In the genomic region with DNA sequence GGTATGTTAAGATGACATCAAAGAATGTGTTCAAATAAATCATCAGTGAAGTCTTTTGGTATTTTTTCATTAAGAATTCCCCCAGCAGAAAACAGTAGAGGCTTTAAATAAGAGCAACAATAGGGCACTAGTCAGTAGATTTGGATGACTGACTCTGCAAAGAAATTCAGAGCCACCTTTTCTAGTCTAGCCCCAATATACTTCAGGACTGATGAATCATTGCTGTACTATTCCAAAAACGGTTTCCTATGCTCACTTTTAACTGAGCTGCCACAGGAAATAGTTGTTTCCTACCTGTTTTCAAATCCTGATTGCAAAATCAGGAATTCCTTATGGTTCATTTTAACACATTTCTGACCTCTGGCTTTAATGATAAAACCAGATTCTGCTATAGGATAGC, we compare ENCODE assay signal across 1 cellular context.
TF ChIP-seq lines count a peak whose summit lies in the region.

No MANE protein-coding gene starts in this region.

TF ChIP-seq in SK-N-SH treated with all-trans-retinoic acid at 6 μM for 48 hours, 23 proteins besides CTCF, POLR2A, EP300 and RAD21 (continued from another document):
- TF ChIP-seq, protein P1, sequence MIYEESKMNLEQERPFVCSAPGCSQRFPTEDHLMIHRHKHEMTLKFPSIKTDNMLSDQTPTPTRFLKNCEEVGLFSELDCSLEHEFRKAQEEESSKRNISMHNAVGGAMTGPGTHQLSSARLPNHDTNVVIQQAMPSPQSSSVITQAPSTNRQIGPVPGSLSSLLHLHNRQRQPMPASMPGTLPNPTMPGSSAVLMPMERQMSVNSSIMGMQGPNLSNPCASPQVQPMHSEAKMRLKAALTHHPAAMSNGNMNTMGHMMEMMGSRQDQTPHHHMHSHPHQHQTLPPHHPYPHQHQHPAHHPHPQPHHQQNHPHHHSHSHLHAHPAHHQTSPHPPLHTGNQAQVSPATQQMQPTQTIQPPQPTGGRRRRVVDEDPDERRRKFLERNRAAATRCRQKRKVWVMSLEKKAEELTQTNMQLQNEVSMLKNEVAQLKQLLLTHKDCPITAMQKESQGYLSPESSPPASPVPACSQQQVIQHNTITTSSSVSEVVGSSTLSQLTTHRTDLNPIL (CRISPR knock-in tag; IDR thresholded peaks at IDR 0.05; ENCODE audit: low read depth) = no peak
- TF ChIP-seq CSRNP3 (CRISPR knock-in tag; IDR thresholded peaks at IDR 0.05) (no peak), ESRRG (CRISPR knock-in tag; IDR thresholded peaks at IDR 0.05) (no peak), PPARA (CRISPR knock-in tag; IDR thresholded peaks at IDR 0.05; ENCODE audit: borderline replicate concordance) (no peak), SNAI2 (CRISPR knock-in tag; IDR thresholded peaks at IDR 0.05) (no peak), TCF4 (CRISPR knock-in tag; IDR thresholded peaks at IDR 0.05; ENCODE audit: borderline replicate concordance) (no peak), ZNF70 (CRISPR knock-in tag; IDR thresholded peaks at IDR 0.05) (no peak), ARNTL (CRISPR knock-in tag; IDR thresholded peaks at IDR 0.05; ENCODE audit: borderline replicate concordance, low read depth) (no peak), ZFP3 (CRISPR knock-in tag; IDR thresholded peaks at IDR 0.05) (no peak), TSHZ2 (CRISPR knock-in tag; IDR thresholded peaks at IDR 0.05) (no peak), GLIS3 (CRISPR knock-in tag; IDR thresholded peaks at IDR 0.05) (no peak), CSDC2 (CRISPR knock-in tag; IDR thresholded peaks at IDR 0.05) (no peak)
- TF ChIP-seq, protein P2, sequence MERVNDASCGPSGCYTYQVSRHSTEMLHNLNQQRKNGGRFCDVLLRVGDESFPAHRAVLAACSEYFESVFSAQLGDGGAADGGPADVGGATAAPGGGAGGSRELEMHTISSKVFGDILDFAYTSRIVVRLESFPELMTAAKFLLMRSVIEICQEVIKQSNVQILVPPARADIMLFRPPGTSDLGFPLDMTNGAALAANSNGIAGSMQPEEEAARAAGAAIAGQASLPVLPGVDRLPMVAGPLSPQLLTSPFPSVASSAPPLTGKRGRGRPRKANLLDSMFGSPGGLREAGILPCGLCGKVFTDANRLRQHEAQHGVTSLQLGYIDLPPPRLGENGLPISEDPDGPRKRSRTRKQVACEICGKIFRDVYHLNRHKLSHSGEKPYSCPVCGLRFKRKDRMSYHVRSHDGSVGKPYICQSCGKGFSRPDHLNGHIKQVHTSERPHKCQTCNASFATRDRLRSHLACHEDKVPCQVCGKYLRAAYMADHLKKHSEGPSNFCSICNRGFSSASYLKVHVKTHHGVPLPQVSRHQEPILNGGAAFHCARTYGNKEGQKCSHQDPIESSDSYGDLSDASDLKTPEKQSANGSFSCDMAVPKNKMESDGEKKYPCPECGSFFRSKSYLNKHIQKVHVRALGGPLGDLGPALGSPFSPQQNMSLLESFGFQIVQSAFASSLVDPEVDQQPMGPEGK (CRISPR knock-in tag; IDR thresholded peaks at IDR 0.05; ENCODE audit: borderline replicate concordance) = no peak
